23 cellular contexts compared by ENCODE assay signal in the genomic region with DNA sequence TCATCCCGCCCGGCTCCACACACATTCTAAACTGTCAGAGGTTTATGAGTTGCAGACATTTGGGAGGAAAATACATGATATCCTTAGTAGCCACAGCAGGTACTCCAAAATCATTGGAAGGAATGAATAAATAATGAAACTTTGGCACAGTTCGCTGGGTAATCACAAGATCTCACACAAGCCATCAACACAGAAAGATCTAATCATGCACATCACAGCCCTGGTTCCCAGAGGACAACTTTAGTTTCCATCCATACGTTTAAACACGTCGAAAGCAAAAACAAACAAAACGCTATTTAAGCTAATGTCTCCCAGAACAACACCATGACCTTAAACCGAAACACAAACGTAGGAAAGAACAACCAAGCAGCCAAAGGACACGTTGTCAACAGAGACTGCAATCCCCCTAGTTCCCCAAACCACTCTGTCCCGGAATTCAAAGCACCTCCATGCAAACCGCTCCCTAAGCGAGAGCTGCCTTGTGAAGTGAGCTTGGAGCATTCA. TPM values are rescaled to one million over a fixed set of nuclear protein-coding genes. Genes with fewer than 3 reads are reported as not detected.
A peak's percentile ranks its signal among the peaks of the same experiment; 100 is the strongest.
DNase-seq lines count a peak whose midpoint lies in the region; ATAC-seq and TF ChIP-seq lines count a peak whose summit lies in the region.
"Had no signal": no experiment of that assay in that cellular context is flagged by ENCODE, and none has a peak within 500 bp of the region (broad histone marks: within the 10 kb centered on the region; RNA-seq: fewer than 3 reads in every experiment).

No MANE protein-coding gene starts in this region.

- no peaks in the 10 kb centered on the region for H3K27me3 ChIP-seq in esophagus (ENCODE audit: control insufficient read depth in 1 of 2, insufficient read depth in 2 of 2, low read length in 2 of 2)
- H3K27me3 ChIP-seq in neutrophil: no peaks in the 10 kb centered on the region
- H3K27me3 ChIP-seq: thyroid gland had no signal

- no peak overlapping the region for H3K4me3 Mint-ChIP-seq in type B pancreatic cell
- H3K4me3 Mint-ChIP-seq: activated naive CD8-positive, alpha-beta T cell treated with anti-CD3 and anti-CD28 coated beads, Interleukin-2, amount 50 U/mL, for 24 hours; activated T-helper 1 cell treated with anti-CD3 and anti-CD28 coated beads, Interleukin-12 subunit alpha, Interleukin-12 subunit beta, Interleukin-2, Interleukin-4 antibody, amounts not matched to agents 30 ng/mL and 10 ng/mL and 1 ng/mL, durations not matched to agents 14 hours and 24 hours and 36 hours had no signal

- no peak for ATAC-seq in GM21367 (IDR thresholded peaks at IDR 0.05; ENCODE audit: unreplicated experiment)
- ATAC-seq: A549; activated naive CD8-positive, alpha-beta T cell treated with anti-CD3 and anti-CD28 coated beads, Interleukin-2, amount 50 U/mL, for 24 hours; left colon had no signal

- H3K36me3 ChIP-seq in esophagus (ENCODE audit: control insufficient read depth in 2 of 2, insufficient read depth in 2 of 2, low read length in 1 of 2) (no peaks in the 10 kb centered on the region), neutrophil (no peaks in the 10 kb centered on the region)
- H3K36me3 ChIP-seq: HAP-1, thyroid gland had no signal

- H3K27ac ChIP-seq in esophagus (ENCODE audit: low read depth in 2 of 2, low read length in 1 of 2) (peak overlapping the region; percentile 4 to 73), neutrophil (peak overlapping the region; percentile 69)
- H3K27ac ChIP-seq: A549, C4-2B had no signal

- 59 to 60% methylated on average over 13 of the region's 13 CpGs for WGBS in esophagus, 2 donors

- H3K27me3 Mint-ChIP-seq in type B pancreatic cell: no peaks in the 10 kb centered on the region
- H3K27me3 Mint-ChIP-seq: activated naive CD8-positive, alpha-beta T cell treated with anti-CD3 and anti-CD28 coated beads, Interleukin-2, amount 50 U/mL, for 24 hours had no signal

- peak overlapping the region; percentile 50 for H3K27ac Mint-ChIP-seq in type B pancreatic cell
- H3K27ac Mint-ChIP-seq: activated naive CD8-positive, alpha-beta T cell treated with anti-CD3 and anti-CD28 coated beads, Interleukin-2, amount 50 U/mL, for 24 hours; activated T-helper 1 cell treated with anti-CD3 and anti-CD28 coated beads, Interleukin-12 subunit alpha, Interleukin-12 subunit beta, Interleukin-2, Interleukin-4 antibody, amounts not matched to agents 30 ng/mL and 10 ng/mL and 1 ng/mL, durations not matched to agents 14 hours and 24 hours and 36 hours had no signal

- H3K36me3 Mint-ChIP-seq in type B pancreatic cell: peaks cover 35% of the 10 kb centered on the region

- H3K4me1 Mint-ChIP-seq in type B pancreatic cell (ENCODE audit: unreplicated experiment): peaks cover 51% of the 10 kb centered on the region

- TF ChIP-seq CTCF in neutrophil (IDR thresholded peaks at IDR 0.05): no peak
- no peak for TF ChIP-seq CTCF in type B pancreatic cell (conservative IDR thresholded peaks at IDR 0.05)

- H3K4me1 ChIP-seq in esophagus (ENCODE audit: control insufficient read depth in 2 of 2, insufficient read depth in 2 of 2, low read length in 1 of 2) (peaks cover 3 to 5% of the 10 kb centered on the region in 2 donors), neutrophil (ENCODE audit: control insufficient read depth in 1 of 2, insufficient read depth in 1 of 2, low read depth in 1 of 2, low read length in 1 of 2) (peaks cover 25 to 29% of the 10 kb centered on the region in 2 experiments)

- no peaks in the 10 kb centered on the region for H3K9me3 Mint-ChIP-seq in type B pancreatic cell
- H3K9me3 Mint-ChIP-seq: activated naive CD8-positive, alpha-beta T cell treated with anti-CD3 and anti-CD28 coated beads, Interleukin-2, amount 50 U/mL, for 24 hours; activated T-helper 1 cell treated with anti-CD3 and anti-CD28 coated beads, Interleukin-12 subunit alpha, Interleukin-12 subunit beta, Interleukin-2, Interleukin-4 antibody, amounts not matched to agents 30 ng/mL and 10 ng/mL and 1 ng/mL, durations not matched to agents 14 hours and 24 hours and 36 hours had no signal

- H3K4me3 ChIP-seq in esophagus (ENCODE audit: low read depth in 1 of 2, low read length in 2 of 2) (no peak overlapping the region), neutrophil (ENCODE audit: low read depth in 1 of 2, low read length in 1 of 2) (no peak overlapping the region)
- H3K4me3 ChIP-seq: A549, HAP-1, smooth muscle cell, thyroid gland had no signal

- DNase-seq in NCI-H748 (lab: John Stamatoyannopoulos, UW; ENCODE audit: unreplicated experiment): peak; percentile 3
- DNase-seq in NCI-H748 treated with DMSO at 0.1 percent for 48 hours (lab: John Stamatoyannopoulos, UW): no peak
- DNase-seq in type B pancreatic cell (ENCODE audit: extremely low spot score, unreplicated experiment): peak; percentile 16
- no peak for DNase-seq in stimulated activated CD8-positive, alpha-beta memory T cell treated with anti-CD3 and anti-CD28 coated beads, Interleukin-4, amount 100 ng/mL, for 48 hours
- no peak for DNase-seq in hippocampal formation (lab: John Stamatoyannopoulos, UW)
- DNase-seq: activated CD8-positive, alpha-beta memory T cell treated with anti-CD3 and anti-CD28 coated beads for 24 hours; activated naive CD8-positive, alpha-beta T cell treated with anti-CD3 and anti-CD28 coated beads, Interleukin-2, amount 50 U/mL, for 24 hours; caudate nucleus; DND-41; hypothalamus; Kasumi-1; left colon; NCI-H226; SHP77; thyroid gland had no signal

- no peaks in the 10 kb centered on the region for H3K9me3 ChIP-seq in esophagus (ENCODE audit: control insufficient read depth in 2 of 2, insufficient read depth in 1 of 2, low read depth in 1 of 2, low read length in 1 of 2)
- no peaks in the 10 kb centered on the region for H3K9me3 ChIP-seq in neutrophil
- H3K9me3 ChIP-seq: A549, HAP-1, thyroid gland had no signal

RNA-seq across cellular contexts. Expression of a gene that starts 12.3 kb away (rescaled TPM):
- 10 to 100 TPM; 22.3 to 35.2 TPM for polyA plus RNA-seq in esophagus
- total RNA-seq in type B pancreatic cell (ENCODE audit: low replicate concordance): 171 and 195 TPM in 2 replicates

Comparison
In these comparisons a context has a peak if more than half of its experiments do, and no peak if none do; other contexts are left out.
1. DNase-seq: peak in NCI-H748 (single experiment) and type B pancreatic cell (single experiment); none in NCI-H748 treated with DMSO at 0.1 percent for 48 hours (single experiment), stimulated activated CD8-positive, alpha-beta memory T cell treated with anti-CD3 and anti-CD28 coated beads, Interleukin-4, amount 100 ng/mL, for 48 hours (single experiment) and hippocampal formation (0 of 2).